8 cellular contexts compared by ENCODE assay signal in the genomic region with DNA sequence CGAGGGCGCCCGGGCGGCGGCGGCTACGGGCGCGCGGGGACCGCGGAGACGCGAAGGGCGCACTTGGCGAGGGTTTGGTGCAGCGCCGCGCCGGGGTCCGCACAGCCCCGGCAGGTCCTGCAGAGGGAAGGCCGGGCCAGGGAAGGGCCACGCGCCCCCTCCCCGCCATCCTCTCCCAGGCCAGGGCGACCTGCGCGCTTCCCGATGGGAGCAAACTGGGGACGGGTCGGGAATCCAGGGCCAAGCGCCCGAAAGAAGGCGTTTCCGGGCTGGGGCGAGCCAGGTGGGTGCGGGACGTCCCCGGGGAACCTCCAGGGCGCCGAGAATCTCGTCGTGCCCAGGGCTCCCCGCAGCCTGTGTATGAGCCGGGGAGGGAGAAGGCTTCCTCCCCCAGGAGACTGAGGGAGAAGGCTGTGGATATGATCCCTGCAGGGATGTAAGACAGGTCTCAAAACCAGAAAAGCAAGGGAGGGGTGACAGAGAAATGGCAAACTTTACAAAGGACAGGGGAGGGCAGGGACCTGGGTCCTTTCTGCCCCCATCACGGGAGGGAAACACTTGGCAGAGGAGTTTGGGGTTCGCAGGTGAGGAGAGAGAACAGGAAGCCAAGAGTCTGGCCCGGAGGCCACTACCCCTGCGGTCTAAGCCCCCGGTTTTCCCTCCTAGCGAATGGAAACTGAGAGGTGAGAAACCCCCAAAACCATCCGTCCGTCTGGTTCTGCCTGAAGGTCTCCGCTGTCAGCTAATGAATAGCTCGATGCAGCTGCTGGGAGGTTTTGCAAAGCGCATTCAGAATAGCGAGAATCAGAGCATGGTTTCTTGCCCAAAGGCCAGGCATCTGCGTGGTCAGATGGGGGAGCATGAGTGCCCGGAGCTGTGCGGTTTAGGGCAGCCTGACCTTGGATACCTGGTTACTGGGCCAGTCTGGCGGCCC. TPM values are rescaled to one million over a fixed set of nuclear protein-coding genes. Genes with fewer than 3 reads are reported as not detected.
DNase-seq lines count a peak whose midpoint lies in the region; ATAC-seq and TF ChIP-seq lines count a peak whose summit lies in the region.

No MANE protein-coding gene starts in this region.

- H3K36me3 Mint-ChIP-seq in progenitor cell of endocrine pancreas (ENCODE audit: insufficient read depth), result no peaks in the 10 kb centered on the region

- peak overlapping the region; percentile 35 for H3K4me3 Mint-ChIP-seq in progenitor cell of endocrine pancreas (ENCODE audit: low read depth)

- ATAC-seq in GM21367 (IDR thresholded peaks at IDR 0.05; ENCODE audit: unreplicated experiment), result peak; percentile 75
- ATAC-seq in HG03565 (IDR thresholded peaks at IDR 0.05; ENCODE audit: unreplicated experiment), result peak; percentile 69

- no peak overlapping the region for H3K27ac Mint-ChIP-seq in progenitor cell of endocrine pancreas

- DNase-seq in GM10266 (ENCODE audit: extremely low spot score) (peak; percentile 82), epidermal melanocyte (ENCODE audit: insufficient read length, low spot score) (peak; percentile 67), progenitor cell of endocrine pancreas (ENCODE audit: low spot score, unreplicated experiment) (no peak), D341Med (ENCODE audit: low spot score) (no peak), NCI-H82 treated with DMSO at 0.1 percent for 48 hours (lab: John Stamatoyannopoulos, UW; ENCODE audit: unreplicated experiment) (no peak)
- DNase-seq in effector CD8-positive, alpha-beta T cell (lab: John Stamatoyannopoulos, UW), result no peak

- no peaks in the 10 kb centered on the region for H3K9me3 Mint-ChIP-seq in progenitor cell of endocrine pancreas (ENCODE audit: low read depth)

- H3K4me1 Mint-ChIP-seq in progenitor cell of endocrine pancreas (ENCODE audit: low read depth), result no peaks in the 10 kb centered on the region

- H3K27me3 Mint-ChIP-seq in progenitor cell of endocrine pancreas, result peaks cover 46% of the 10 kb centered on the region

- no peak for TF ChIP-seq CTCF in GM10266 (IDR thresholded peaks at IDR 0.05; ENCODE audit: control insufficient read depth, insufficient read depth, low read depth, missing control alignments)
- no peak for TF ChIP-seq CTCF in progenitor cell of endocrine pancreas (IDR thresholded peaks at IDR 0.05; ENCODE audit: unreplicated experiment)

RNA-seq across cellular contexts. Expression of a gene that starts 0.7 kb away (rescaled TPM):
- total RNA-seq in progenitor cell of endocrine pancreas, result 0.07 and 0.19 TPM in 2 replicates

RNA-seq across cellular contexts. Expression of a gene that starts 56.9 kb away (rescaled TPM):
- 166 and 170 TPM in 2 replicates for total RNA-seq in progenitor cell of endocrine pancreas

Comparison
In these comparisons a context has a peak if more than half of its experiments do, and no peak if none do; other contexts are left out.
1. DNase-seq: peak in GM10266 (single experiment) and epidermal melanocyte (single experiment); none in progenitor cell of endocrine pancreas (single experiment), D341Med (single experiment), effector CD8-positive, alpha-beta T cell (single experiment) and NCI-H82 treated with DMSO at 0.1 percent for 48 hours (single experiment).